In the genomic region with DNA sequence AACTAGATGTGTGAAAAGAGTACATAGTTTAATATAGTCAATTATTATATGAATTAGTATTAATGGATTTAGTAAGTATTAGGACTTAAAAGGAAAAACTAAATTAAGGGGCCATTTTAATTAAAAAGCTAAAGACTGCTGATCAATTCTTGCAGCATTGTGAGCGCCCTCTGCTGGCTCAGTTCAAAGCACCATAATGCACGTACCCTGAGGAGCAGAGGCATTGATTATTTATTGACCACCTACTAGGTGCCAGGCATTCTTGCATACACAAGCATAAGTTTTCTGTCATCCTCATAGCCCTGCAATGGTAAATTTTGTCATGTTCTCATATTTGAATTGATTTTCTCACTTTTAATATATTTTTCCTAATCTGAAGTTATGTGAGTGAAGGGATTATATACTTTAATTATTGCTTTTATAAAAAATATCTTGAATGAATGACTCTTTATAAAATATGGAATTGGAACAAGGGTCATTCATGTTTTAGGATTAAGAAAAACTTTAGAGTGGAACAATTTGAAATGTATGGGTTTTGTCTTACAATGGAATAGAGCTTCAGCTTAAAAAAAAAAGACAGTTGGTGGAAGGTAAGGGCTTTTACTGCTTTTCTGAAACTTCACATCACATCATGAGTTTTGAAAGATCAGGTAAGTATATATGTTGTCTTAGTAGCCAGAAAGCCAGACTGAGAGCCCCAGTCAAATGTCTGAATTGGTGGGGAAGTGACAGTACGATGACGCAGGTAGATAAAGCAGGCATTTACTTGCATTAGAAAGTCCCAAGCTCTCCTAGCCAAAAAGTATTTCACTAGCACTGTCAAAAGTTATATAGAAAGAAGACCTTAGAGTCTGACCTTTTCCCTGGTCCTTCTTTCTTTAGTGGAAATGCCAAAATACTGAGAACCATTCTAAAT, we compare ENCODE assay signal across 8 cellular contexts. TPM values are rescaled to one million over a fixed set of nuclear protein-coding genes. Genes with fewer than 3 reads are reported as not detected.
DNase-seq lines count a peak whose midpoint lies in the region; TF ChIP-seq lines count a peak whose summit lies in the region.

No MANE protein-coding gene starts in this region.

- H2AFZ ChIP-seq in hepatocyte = no peak overlapping the region

- H3K27me3 ChIP-seq in hepatocyte = peaks cover 2% of the 10 kb centered on the region

- no peaks in the 10 kb centered on the region for H3K36me3 ChIP-seq in hepatocyte (replicated peaks; ENCODE audit: insufficient read depth, low read depth)

- TF ChIP-seq CTCF in GM10266 (IDR thresholded peaks at IDR 0.05; ENCODE audit: control insufficient read depth, insufficient read depth, low read depth, missing control alignments) = peak; percentile 80
- peak; percentile 78 for TF ChIP-seq CTCF in hepatocyte (IDR thresholded peaks at IDR 0.05; ENCODE audit: poor library complexity)

- H3K27ac ChIP-seq in hepatocyte = no peak overlapping the region

- DNase-seq in GM10266 (ENCODE audit: extremely low spot score) = no peak
- peak; percentile 26 for DNase-seq in HS-5 (ENCODE audit: low read depth)
- DNase-seq in T-helper 1 cell = peak; percentile 49 to 77 (median 66)
- DNase-seq in amniotic epithelial cell (ENCODE audit: low read depth) = peak; percentile 50
- DNase-seq in hepatocyte (ENCODE audit: low spot score) = peak; percentile 66
- peak; percentile 48 to 60 for DNase-seq in stimulated activated CD4-positive, alpha-beta T cell treated with anti-CD3 and anti-CD28 coated beads, Interleukin-15, amount 100 ng/mL, for 1 hour (ENCODE audit: low read depth in 1 of 2, low spot score in 1 of 2)
- DNase-seq in DMS114 treated with DMSO at 0.1 percent for 48 hours (lab: John Stamatoyannopoulos, UW; ENCODE audit: unreplicated experiment) = no peak
- DNase-seq in NCI-H187 treated with DMSO at 0.1 percent for 48 hours (lab: John Stamatoyannopoulos, UW) = no peak

- no peaks in the 10 kb centered on the region for H3K4me1 ChIP-seq in hepatocyte (ENCODE audit: insufficient read depth)

- H4K20me1 ChIP-seq in hepatocyte (ENCODE audit: insufficient read depth, poor library complexity, severe bottlenecking) = no peaks in the 10 kb centered on the region

- no peaks in the 10 kb centered on the region for H3K9me2 ChIP-seq in hepatocyte (replicated peaks; ENCODE audit: insufficient read depth)

- WGBS in hepatocyte (ENCODE audit: low lambda C conversion rate, missing lambda C conversion rate) = 56% methylated on average over 4 of the region's 4 CpGs

- H3K9me3 ChIP-seq in hepatocyte (ENCODE audit: low read depth) = no peaks in the 10 kb centered on the region

- H3K4me3 ChIP-seq in hepatocyte = no peak overlapping the region

- H3K4me2 ChIP-seq in hepatocyte = no peak overlapping the region

- H3K79me2 ChIP-seq in hepatocyte = no peaks in the 10 kb centered on the region

RNA-seq across cellular contexts. Expression of a gene that starts 9.7 kb away (rescaled TPM):
- 4.1 and 6.3 TPM in 2 replicates for total RNA-seq in hepatocyte
- 1.8 and 1.9 TPM in 2 replicates for polyA plus RNA-seq in hepatocyte

Comparison
In these comparisons a context has a peak if more than half of its experiments do, and no peak if none do; other contexts are left out.
1. DNase-seq: peak in HS-5 (single experiment), T-helper 1 cell (5 of 5), amniotic epithelial cell (single experiment), hepatocyte (single experiment) and stimulated activated CD4-positive, alpha-beta T cell treated with anti-CD3 and anti-CD28 coated beads, Interleukin-15, amount 100 ng/mL, for 1 hour (2 of 2); none in GM10266 (single experiment), DMS114 treated with DMSO at 0.1 percent for 48 hours (single experiment) and NCI-H187 treated with DMSO at 0.1 percent for 48 hours (single experiment).